Comparison of ENCODE assay signal across 16 cellular contexts in genomic region chr1:16083486-16083885, GRCh38. TPM values are rescaled to one million over a fixed set of nuclear protein-coding genes. Genes with fewer than 3 reads are reported as not detected.
"Had no signal": no experiment of that assay in that cellular context is flagged by ENCODE, and none has a peak within 500 bp of the region (broad histone marks: within the 10 kb centered on the region; RNA-seq: fewer than 3 reads in every experiment).

No MANE protein-coding gene starts in this region.

- H3K27me3 ChIP-seq: foreskin keratinocyte, stomach had no signal

- H3K36me3 ChIP-seq: stomach, thoracic aorta had no signal

- H3K9me3 ChIP-seq: stomach, thoracic aorta had no signal

- H3K27ac ChIP-seq: foreskin keratinocyte, stomach, thoracic aorta had no signal

- DNase-seq: activated CD4-positive, alpha-beta T cell treated with anti-CD3 and anti-CD28 coated beads, Interleukin-2, amount 10 ng/mL, durations not matched to agents 7 days and 5 days; activated CD8-positive, alpha-beta memory T cell treated with anti-CD3 and anti-CD28 coated beads for 24 hours; activated gamma-delta T cell treated with Interleukin-2 at 50 U/mL for 16 hours; activated naive CD8-positive, alpha-beta T cell treated with anti-CD3 and anti-CD28 coated beads, Interleukin-2, amount 10 ng/mL, durations not matched to agents 7 days and 5 days; effector CD8-positive, alpha-beta T cell; foreskin keratinocyte; head of caudate nucleus; immature natural killer cell; naive thymus-derived CD8-positive, alpha-beta T cell; right cardiac atrium; stomach; T-helper 9 cell had no signal

- ATAC-seq: foreskin keratinocyte; naive thymus-derived CD8-positive, alpha-beta T cell; right cardiac atrium had no signal

- H3K4me3 ChIP-seq: lung, thoracic aorta had no signal

RNA-seq across cellular contexts. Expression of gene FAM131C, which starts 10.0 kb away (rescaled TPM):
- total RNA-seq: endothelial cell of umbilical vein; lung; naive thymus-derived CD8-positive, alpha-beta T cell; stomach; thoracic aorta; urinary bladder had no signal

RNA-seq across cellular contexts. Expression of gene CLCNKB, which starts 39.9 kb away (rescaled TPM):
- total RNA-seq: activated CD4-positive, alpha-beta T cell treated with anti-CD3 and anti-CD28 coated beads, Interleukin-2, amount 10 ng/mL, durations not matched to agents 7 days and 5 days; activated naive CD8-positive, alpha-beta T cell treated with anti-CD3 and anti-CD28 coated beads, Interleukin-2, amount 10 ng/mL, durations not matched to agents 7 days and 5 days; endothelial cell of umbilical vein; foreskin keratinocyte; naive thymus-derived CD8-positive, alpha-beta T cell; thoracic aorta had no signal
